In the genomic region with DNA sequence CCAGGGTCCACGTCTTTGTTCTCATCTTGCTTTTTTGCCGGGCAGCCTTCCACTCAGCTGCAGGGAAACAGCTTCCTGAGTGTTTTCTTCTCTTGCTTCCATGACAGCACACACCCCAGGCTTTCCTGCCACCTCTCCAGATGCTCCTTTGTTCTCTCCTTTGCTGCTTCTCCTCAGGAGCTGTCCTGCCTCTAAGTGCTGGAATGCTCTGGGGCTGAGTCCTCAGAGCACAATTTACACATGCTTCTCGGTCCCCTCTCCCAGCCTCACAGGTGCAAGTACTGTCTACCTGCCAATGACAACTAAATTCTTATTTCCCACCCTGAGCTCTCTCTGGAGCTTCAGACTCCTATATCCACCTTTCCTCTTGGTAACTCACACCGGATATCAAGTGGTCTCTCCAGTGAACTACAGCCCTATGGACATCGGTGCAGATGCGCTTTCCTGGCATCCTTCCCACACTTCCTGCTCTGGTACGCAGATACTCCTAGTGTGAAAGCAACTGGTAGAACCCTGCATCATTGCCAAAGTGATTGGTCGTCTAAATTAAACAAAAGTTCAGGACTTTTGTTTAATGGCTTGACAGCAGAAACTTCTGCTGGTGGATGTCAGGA, we compare ENCODE assay signal across 13 cellular contexts.
A peak's percentile ranks its signal among the peaks of the same experiment; 100 is the strongest.
DNase-seq lines count a peak whose midpoint lies in the region; ATAC-seq lines count a peak whose summit lies in the region.
"Had no signal": no experiment of that assay in that cellular context is flagged by ENCODE, and none has a peak within 500 bp of the region (broad histone marks: within the 10 kb centered on the region; RNA-seq: fewer than 3 reads in every experiment).

No MANE protein-coding gene starts in this region.

- no peak for ATAC-seq in GM18517 (IDR thresholded peaks at IDR 0.05; ENCODE audit: unreplicated experiment)
- ATAC-seq: Panc1; stimulated activated naive CD8-positive, alpha-beta T cell treated with anti-CD3 and anti-CD28 coated beads, Interleukin-15, amount 100 ng/mL, for 72 hours had no signal

- peak; percentile 5 for DNase-seq in NCI-H748 (lab: John Stamatoyannopoulos, UW; ENCODE audit: unreplicated experiment)
- no peak for DNase-seq in NCI-H748 treated with DMSO at 0.1 percent for 48 hours (lab: John Stamatoyannopoulos, UW)
- peak; percentile 33 for DNase-seq in RPMI8226
- peak; percentile 60 for DNase-seq in iPS-NIHi7 (ENCODE audit: extremely low spot score)
- DNase-seq in activated CD4-positive, alpha-beta T cell treated with anti-CD3 and anti-CD28 coated beads for 4 hours, result no peak
- DNase-seq: CD4-positive, alpha-beta T cell; GOT3; immature natural killer cell; NCI-H1694 treated with DMSO at 0.1 percent for 48 hours; NCI-H524 treated with DMSO at 0.1 percent for 48 hours; stimulated activated naive CD8-positive, alpha-beta T cell treated with anti-CD3 and anti-CD28 coated beads, Interleukin-15, amount 100 ng/mL, for 72 hours had no signal

Comparison
In these comparisons a context has a peak if more than half of its experiments do, and no peak if none do; other contexts are left out.
1. DNase-seq: peak in NCI-H748 (single experiment), RPMI8226 (single experiment) and iPS-NIHi7 (single experiment); none in NCI-H748 treated with DMSO at 0.1 percent for 48 hours (single experiment) and activated CD4-positive, alpha-beta T cell treated with anti-CD3 and anti-CD28 coated beads for 4 hours (0 of 2).